ENCODE assay signal across 9 cellular contexts in genomic region chr2:233075966-233076339, GRCh38.
DNase-seq lines count a peak whose midpoint lies in the region; ATAC-seq and TF ChIP-seq lines count a peak whose summit lies in the region.
"Had no signal": no experiment of that assay in that cellular context is flagged by ENCODE, and none has a peak within 500 bp of the region (broad histone marks: within the 10 kb centered on the region; RNA-seq: fewer than 3 reads in every experiment).

No MANE protein-coding gene starts in this region.

- ATAC-seq in HG02588 (IDR thresholded peaks at IDR 0.05; ENCODE audit: unreplicated experiment), result peak; percentile 67
- ATAC-seq: A549 had no signal

- no peak for TF ChIP-seq CTCF in NB4 (IDR thresholded peaks at IDR 0.05; ENCODE audit: low read depth, low read length)

- no peak for TF ChIP-seq POLR2A in NB4 (IDR thresholded peaks at IDR 0.05; ENCODE audit: extremely low read depth, insufficient read length)

- DNase-seq in NCI-H510A treated with DMSO at 0.1 percent for 48 hours (lab: John Stamatoyannopoulos, UW), result peak; percentile 7
- DNase-seq in NCI-H510A (lab: John Stamatoyannopoulos, UW), result no peak
- DNase-seq in NB4 (ENCODE audit: low read depth), result peak; percentile 83
- DNase-seq in germinal center (ENCODE audit: low spot score), result peak; percentile 78
- DNase-seq in NCI-H1105 (lab: John Stamatoyannopoulos, UW), result no peak
- no peak for DNase-seq in 8988T
- no peak for DNase-seq in glomerular visceral epithelial cell (ENCODE audit: extremely low spot score)

- H3K4me3 ChIP-seq in NB4 (ENCODE audit: low read depth, low read length), result peak overlapping the region; percentile 14
- H3K4me3 ChIP-seq: A549 had no signal

Comparison
In these comparisons a context has a peak if more than half of its experiments do, and no peak if none do; other contexts are left out.
1. DNase-seq: peak in NCI-H510A treated with DMSO at 0.1 percent for 48 hours (single experiment), NB4 (single experiment) and germinal center (single experiment); none in NCI-H510A (single experiment), NCI-H1105 (single experiment), 8988T (single experiment) and glomerular visceral epithelial cell (single experiment).